Comparison of ENCODE assay signal across 8 cellular contexts in genomic region chr6:169253341-169253740, GRCh38. TPM values are rescaled to one million over a fixed set of nuclear protein-coding genes. Genes with fewer than 3 reads are reported as not detected.
DNase-seq lines count a peak whose midpoint lies in the region; ATAC-seq, FAIRE-seq and TF ChIP-seq lines count a peak whose summit lies in the region.

No MANE protein-coding gene starts in this region.

- H3K36me3 ChIP-seq in GM23248 (ENCODE audit: low read depth) (no peaks in the 10 kb centered on the region; the same call in 1 of the 2 replicates), astrocyte (ENCODE audit: insufficient read depth, low read length) (peaks cover 4% of the 10 kb centered on the region), keratinocyte (ENCODE audit: control insufficient read depth in 2 of 2, extremely low read depth in 1 of 2, insufficient read depth in 2 of 2, low read length in 2 of 2) (peaks cover 21 to 27% of the 10 kb centered on the region in 2 experiments), smooth muscle cell (ENCODE audit: low read depth) (no peaks in the 10 kb centered on the region)

- H3K4me3 Mint-ChIP-seq in astrocyte (ENCODE audit: unreplicated experiment), result peak overlapping the region; percentile 96
- H3K4me3 Mint-ChIP-seq in activated CD4-positive, alpha-beta memory T cell treated with anti-CD3 and anti-CD28 coated beads for 36 hours, result no peak overlapping the region

- no peaks in the 10 kb centered on the region for H3K27me3 ChIP-seq in GM23248 (replicated peaks; ENCODE audit: insufficient read depth)
- H3K27me3 ChIP-seq in astrocyte (ENCODE audit: insufficient read depth, low read length), result no peaks in the 10 kb centered on the region
- H3K27me3 ChIP-seq in keratinocyte (ENCODE audit: control insufficient read depth, extremely low read depth, insufficient read depth, low read length), result no peaks in the 10 kb centered on the region
- H3K27me3 ChIP-seq in smooth muscle cell (ENCODE audit: low read depth), result peaks cover 35% of the 10 kb centered on the region

- H3K27ac ChIP-seq in GM23248, result peak overlapping the region; percentile 76
- H3K27ac ChIP-seq in astrocyte (ENCODE audit: low read depth, low read length), result peak overlapping the region; percentile 23
- H3K27ac ChIP-seq in keratinocyte (ENCODE audit: control insufficient read depth, insufficient read depth, low read length), result peak overlapping the region; percentile 75
- H3K27ac ChIP-seq in smooth muscle cell (ENCODE audit: low read depth), result no peak overlapping the region

- no peaks in the 10 kb centered on the region for H4K20me1 ChIP-seq in GM23248 (ENCODE audit: insufficient read depth)
- H4K20me1 ChIP-seq in astrocyte (ENCODE audit: insufficient read depth, low read length), result peaks cover 31% of the 10 kb centered on the region
- H4K20me1 ChIP-seq in keratinocyte (ENCODE audit: control insufficient read depth, extremely low read depth, insufficient read depth, low read length), result peaks cover 30% of the 10 kb centered on the region
- H4K20me1 ChIP-seq in smooth muscle cell (ENCODE audit: low read depth), result no peaks in the 10 kb centered on the region

- FAIRE-seq in astrocyte (lab: Jason Lieb, UNC) (no peak), keratinocyte (lab: Jason Lieb, UNC) (no peak)

- peak overlapping the region; percentile 83 for H2AFZ ChIP-seq in GM23248
- H2AFZ ChIP-seq in astrocyte (ENCODE audit: low read depth, low read length), result peak overlapping the region; percentile 83
- H2AFZ ChIP-seq in keratinocyte (ENCODE audit: control insufficient read depth, low read length), result no peak overlapping the region
- peak overlapping the region; percentile 65 for H2AFZ ChIP-seq in smooth muscle cell (ENCODE audit: low read depth)

- H3K4me3 ChIP-seq in GM23248 (peak overlapping the region; percentile 87), astrocyte (ENCODE audit: insufficient read depth, low read depth, low read length) (peak overlapping the region; percentile 87), keratinocyte (ENCODE audit: control insufficient read depth in 2 of 3, extremely low read depth in 1 of 3, insufficient read depth in 2 of 3, low read depth in 1 of 3, low read length in 3 of 3) (peak overlapping the region; percentile 90 to 96 (median 93)), smooth muscle cell (peak overlapping the region; percentile 42)

- no peaks in the 10 kb centered on the region for H3K9me3 ChIP-seq in GM23248 (ENCODE audit: low read depth)
- peaks cover 2% of the 10 kb centered on the region for H3K9me3 ChIP-seq in astrocyte (ENCODE audit: insufficient read depth, low read depth, low read length)
- H3K9me3 ChIP-seq in keratinocyte (ENCODE audit: control insufficient read depth, low read depth, low read length), result no peaks in the 10 kb centered on the region
- no peaks in the 10 kb centered on the region for H3K9me3 ChIP-seq in smooth muscle cell (replicated peaks; ENCODE audit: low read depth)

- intact Hi-C loops in activated CD4-positive, alpha-beta memory T cell treated with anti-CD3 and anti-CD28 coated beads for 36 hours (cut with micrococcal nuclease), result no loop called here

- H3K79me2 ChIP-seq in GM23248 (ENCODE audit: insufficient read depth), result peaks cover 35% of the 10 kb centered on the region
- H3K79me2 ChIP-seq in astrocyte (ENCODE audit: insufficient read depth, low read length), result peaks cover 22% of the 10 kb centered on the region
- peaks cover 51% of the 10 kb centered on the region for H3K79me2 ChIP-seq in keratinocyte (ENCODE audit: control insufficient read depth, insufficient read depth, low read length)
- H3K79me2 ChIP-seq in smooth muscle cell (ENCODE audit: low read depth), result no peaks in the 10 kb centered on the region

- DNase-seq in GM23248 (peak; percentile 70), astrocyte (ENCODE audit: low read depth) (no peak), keratinocyte (ENCODE audit: low read depth, low spot score) (no peak), smooth muscle cell (lab: John Stamatoyannopoulos, UW; ENCODE audit: unreplicated experiment) (no peak), COLO829 (ENCODE audit: low spot score) (no peak), foreskin melanocyte (no peak)
- DNase-seq in activated CD4-positive, alpha-beta memory T cell treated with anti-CD3 and anti-CD28 coated beads for 36 hours, result no peak

- H3K4me2 ChIP-seq in GM23248 (ENCODE audit: unreplicated experiment), result peak overlapping the region; percentile 95
- peak overlapping the region; percentile 89 for H3K4me2 ChIP-seq in astrocyte (ENCODE audit: low read length)
- H3K4me2 ChIP-seq in keratinocyte (ENCODE audit: control insufficient read depth, extremely low read depth, insufficient read depth, low read depth, low read length), result peak overlapping the region; percentile 84
- H3K4me2 ChIP-seq in smooth muscle cell, result peak overlapping the region; percentile 87

- H3K9me1 ChIP-seq in keratinocyte (ENCODE audit: control insufficient read depth, extremely low read depth, insufficient read depth, low read length), result no peaks in the 10 kb centered on the region

- CTCF ChIA-PET in activated CD4-positive, alpha-beta memory T cell treated with anti-CD3 and anti-CD28 coated beads for 36 hours (lab: Charles Lee), result no interaction called here

- WGBS in GM23248 (ENCODE audit: low coverage in 1 of 2, low lambda C conversion rate in 2 of 2, missing lambda C conversion rate in 2 of 2), 2 experiments, result 1% methylated on average over 13 of the region's 13 CpGs
- WGBS in smooth muscle cell (ENCODE audit: low lambda C conversion rate), result 14% methylated on average over 13 of the region's 13 CpGs

- H3K9me3 Mint-ChIP-seq in astrocyte (ENCODE audit: unreplicated experiment), result peaks cover 12% of the 10 kb centered on the region
- no peaks in the 10 kb centered on the region for H3K9me3 Mint-ChIP-seq in activated CD4-positive, alpha-beta memory T cell treated with anti-CD3 and anti-CD28 coated beads for 36 hours

- peaks cover 21% of the 10 kb centered on the region for H3K27me3 Mint-ChIP-seq in astrocyte (ENCODE audit: low read depth, unreplicated experiment)
- H3K27me3 Mint-ChIP-seq in activated CD4-positive, alpha-beta memory T cell treated with anti-CD3 and anti-CD28 coated beads for 36 hours, result peaks cover 52% of the 10 kb centered on the region

- H3K4me1 ChIP-seq in GM23248 (ENCODE audit: insufficient read depth), result peaks cover 23% of the 10 kb centered on the region
- H3K4me1 ChIP-seq in astrocyte (ENCODE audit: insufficient read depth, low read length), result peaks cover 18% of the 10 kb centered on the region
- peaks cover 30% of the 10 kb centered on the region for H3K4me1 ChIP-seq in keratinocyte (ENCODE audit: control insufficient read depth, extremely low read depth, insufficient read depth, low read length)
- peaks cover 16% of the 10 kb centered on the region for H3K4me1 ChIP-seq in smooth muscle cell (ENCODE audit: low read depth)

- H3K36me3 Mint-ChIP-seq in astrocyte (ENCODE audit: low read depth, unreplicated experiment), result peaks cover 16% of the 10 kb centered on the region
- no peaks in the 10 kb centered on the region for H3K36me3 Mint-ChIP-seq in activated CD4-positive, alpha-beta memory T cell treated with anti-CD3 and anti-CD28 coated beads for 36 hours

- peaks cover 16% of the 10 kb centered on the region for H3K4me1 Mint-ChIP-seq in astrocyte (ENCODE audit: low read depth, unreplicated experiment)
- H3K4me1 Mint-ChIP-seq in activated CD4-positive, alpha-beta memory T cell treated with anti-CD3 and anti-CD28 coated beads for 36 hours (ENCODE audit: low read depth), result peaks cover 21% of the 10 kb centered on the region

- peak overlapping the region; percentile 54 for H3K27ac Mint-ChIP-seq in astrocyte (ENCODE audit: unreplicated experiment)
- H3K27ac Mint-ChIP-seq in activated CD4-positive, alpha-beta memory T cell treated with anti-CD3 and anti-CD28 coated beads for 36 hours, result no peak overlapping the region

- H3K9me2 ChIP-seq in GM23248 (ENCODE audit: insufficient read depth), result no peaks in the 10 kb centered on the region

- in situ Hi-C loops in GM23248 (cut with MboI), result no loop called here

- POLR2A ChIA-PET in activated CD4-positive, alpha-beta memory T cell treated with anti-CD3 and anti-CD28 coated beads for 36 hours (lab: Charles Lee), result no interaction called here

- dilution Hi-C loops in keratinocyte (cut with MboI; ENCODE audit: extremely low pct_ligation_motif_present, low sequenced_read_pairs), result no loop called here

- H3K9ac ChIP-seq in GM23248 (peak overlapping the region; percentile 84), astrocyte (ENCODE audit: low read length) (peak overlapping the region; percentile 85), keratinocyte (ENCODE audit: control insufficient read depth, extremely low read depth, insufficient read depth, low read length) (peak overlapping the region; percentile 88), smooth muscle cell (ENCODE audit: low read depth) (no peak overlapping the region)

- no peak for ATAC-seq in GM21360 (IDR thresholded peaks at IDR 0.05; ENCODE audit: unreplicated experiment)

- TF ChIP-seq CTCF in astrocyte (IDR thresholded peaks at IDR 0.05; ENCODE audit: insufficient read depth, low read depth, low read length) (no peak), keratinocyte (optimal IDR thresholded peaks at IDR 0.05 in 1 of 3, IDR thresholded peaks at IDR 0.05 in 1 of 3, conservative IDR thresholded peaks at IDR 0.05 in 1 of 3; ENCODE audit: extremely low read depth in 1 of 3, insufficient read depth in 2 of 3, low read length in 3 of 3) (no peak), smooth muscle cell (IDR thresholded peaks at IDR 0.05; ENCODE audit: borderline replicate concordance, insufficient read depth, poor library complexity, severe bottlenecking) (no peak)

- H3F3A ChIP-seq in GM23248 (ENCODE audit: insufficient read depth) (peaks cover 33% of the 10 kb centered on the region), smooth muscle cell (ENCODE audit: low read depth) (no peaks in the 10 kb centered on the region)

RNA-seq across cellular contexts. Expression of gene THBS2, which starts 0.3 kb away (rescaled TPM):
- 124 and 137 TPM in 2 replicates for total RNA-seq in GM23248 (2014; rRNA removed; shearing (Covaris generic))
- 76.4 and 77.8 TPM in 2 replicates for polyA plus RNA-seq in GM23248 (2016; fragmentation: Nextera tagmentation; extraction: Ambion mirVana)
- total RNA-seq in astrocyte, result 135 and 260 TPM in 2 replicates
- polyA plus RNA-seq in keratinocyte, result 430 to 766 TPM (median 533 TPM) in 3 replicates
- polyA plus RNA-seq in keratinocyte (2011; ENCODE audit: low read depth), result 42.2 TPM
- 209 and 304 TPM in 2 replicates for polyA plus RNA-seq in keratinocyte (2011; cell fraction: cytosol; rRNA removed)
- polyA plus RNA-seq in keratinocyte (2011; cell fraction: nucleus; rRNA removed), result 1,129 and 1,230 TPM in 2 replicates
- 53.4 and 789 TPM in 2 replicates for polyA plus RNA-seq in keratinocyte (2012; ENCODE audit: low replicate concordance)
- polyA minus RNA-seq in keratinocyte, result 914 to 1,886 TPM (median 1,202 TPM) in 3 replicates
- polyA minus RNA-seq in keratinocyte (2011; cell fraction: cytosol; rRNA and poly(A)+ RNA removed), result 896 TPM
- 2,075 and 2,586 TPM in 2 replicates for polyA minus RNA-seq in keratinocyte (2011; cell fraction: nucleus; rRNA and poly(A)+ RNA removed)
- total RNA-seq in smooth muscle cell, result 10.1 and 16.2 TPM in 2 replicates
- 7.1 and 13.9 TPM in 2 replicates for polyA plus RNA-seq in smooth muscle cell
- total RNA-seq in activated CD4-positive, alpha-beta memory T cell treated with anti-CD3 and anti-CD28 coated beads for 36 hours, result not detected

Comparison
In these comparisons a context has a peak if more than half of its experiments do, and no peak if none do; other contexts are left out.
1. H3K4me3 ChIP-seq: peak in every context shown above with its lines; median percentile 93 in keratinocyte; 87 in GM23248; 87 in astrocyte; 42 in smooth muscle cell.